In genomic region chr9:86754581-86754980, GRCh38 we compare ENCODE assay signal across 17 cellular contexts.
"Had no signal": no experiment of that assay in that cellular context is flagged by ENCODE, and none has a peak within 500 bp of the region (broad histone marks: within the 10 kb centered on the region; RNA-seq: fewer than 3 reads in every experiment).

No MANE protein-coding gene starts in this region.

- H3K27ac ChIP-seq: dorsolateral prefrontal cortex, heart left ventricle, stomach, thoracic aorta, transverse colon had no signal

- FAIRE-seq: frontal cortex had no signal

- H3K36me3 ChIP-seq: heart left ventricle, stomach, thoracic aorta, transverse colon had no signal

- H3K27me3 ChIP-seq: heart left ventricle, stomach, transverse colon had no signal

- H3K4me3 ChIP-seq: dorsolateral prefrontal cortex, heart left ventricle, stomach, thoracic aorta, transverse colon had no signal

- ATAC-seq: heart left ventricle, natural killer cell, sciatic nerve had no signal

- H3K9me3 ChIP-seq: heart left ventricle, stomach, thoracic aorta, transverse colon had no signal

- DNase-seq: cortex of kidney; dorsolateral prefrontal cortex; effector CD8-positive, alpha-beta T cell; heart left ventricle; hippocampal formation; kidney glomerular epithelial cell; natural killer cell; posterior cingulate gyrus; stimulated activated CD4-positive, alpha-beta T cell treated with anti-CD3 and anti-CD28 coated beads, Interleukin-2, amount 100 ng/mL, for 24 hours; stimulated activated CD4-positive, alpha-beta T cell treated with anti-CD3 and anti-CD28 coated beads, Interleukin-4, amount 100 ng/mL, for 4 hours; stimulated activated naive CD4-positive, alpha-beta T cell; stomach; substantia nigra; transverse colon had no signal
